ENCODE assay signal across 2 cellular contexts in the genomic region with DNA sequence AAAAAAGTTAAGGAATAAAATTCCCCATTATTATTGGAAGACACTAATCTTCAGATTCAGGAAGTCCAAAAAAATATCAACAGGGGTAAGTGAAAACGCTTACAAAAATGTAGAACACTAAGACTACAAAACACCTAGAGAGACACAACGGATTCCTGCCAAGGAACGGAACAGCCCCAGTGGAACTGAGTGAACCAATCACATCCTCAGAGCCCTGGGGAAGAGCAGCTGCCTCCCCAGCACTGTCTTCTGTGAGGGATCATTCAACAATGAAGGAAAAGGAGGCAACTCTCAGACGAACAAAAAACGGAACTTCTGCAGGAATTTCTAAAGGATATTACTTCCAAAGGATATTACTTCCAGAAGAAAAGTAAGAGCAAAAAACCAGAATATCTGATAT.
TF ChIP-seq lines count a peak whose summit lies in the region.

No MANE protein-coding gene starts in this region.

TF ChIP-seq in liver, 16 proteins besides CTCF, POLR2A, EP300 and RAD21:
- TF ChIP-seq, protein P1, sequence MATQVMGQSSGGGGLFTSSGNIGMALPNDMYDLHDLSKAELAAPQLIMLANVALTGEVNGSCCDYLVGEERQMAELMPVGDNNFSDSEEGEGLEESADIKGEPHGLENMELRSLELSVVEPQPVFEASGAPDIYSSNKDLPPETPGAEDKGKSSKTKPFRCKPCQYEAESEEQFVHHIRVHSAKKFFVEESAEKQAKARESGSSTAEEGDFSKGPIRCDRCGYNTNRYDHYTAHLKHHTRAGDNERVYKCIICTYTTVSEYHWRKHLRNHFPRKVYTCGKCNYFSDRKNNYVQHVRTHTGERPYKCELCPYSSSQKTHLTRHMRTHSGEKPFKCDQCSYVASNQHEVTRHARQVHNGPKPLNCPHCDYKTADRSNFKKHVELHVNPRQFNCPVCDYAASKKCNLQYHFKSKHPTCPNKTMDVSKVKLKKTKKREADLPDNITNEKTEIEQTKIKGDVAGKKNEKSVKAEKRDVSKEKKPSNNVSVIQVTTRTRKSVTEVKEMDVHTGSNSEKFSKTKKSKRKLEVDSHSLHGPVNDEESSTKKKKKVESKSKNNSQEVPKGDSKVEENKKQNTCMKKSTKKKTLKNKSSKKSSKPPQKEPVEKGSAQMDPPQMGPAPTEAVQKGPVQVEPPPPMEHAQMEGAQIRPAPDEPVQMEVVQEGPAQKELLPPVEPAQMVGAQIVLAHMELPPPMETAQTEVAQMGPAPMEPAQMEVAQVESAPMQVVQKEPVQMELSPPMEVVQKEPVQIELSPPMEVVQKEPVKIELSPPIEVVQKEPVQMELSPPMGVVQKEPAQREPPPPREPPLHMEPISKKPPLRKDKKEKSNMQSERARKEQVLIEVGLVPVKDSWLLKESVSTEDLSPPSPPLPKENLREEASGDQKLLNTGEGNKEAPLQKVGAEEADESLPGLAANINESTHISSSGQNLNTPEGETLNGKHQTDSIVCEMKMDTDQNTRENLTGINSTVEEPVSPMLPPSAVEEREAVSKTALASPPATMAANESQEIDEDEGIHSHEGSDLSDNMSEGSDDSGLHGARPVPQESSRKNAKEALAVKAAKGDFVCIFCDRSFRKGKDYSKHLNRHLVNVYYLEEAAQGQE (IDR thresholded peaks at IDR 0.05): no peak
- TF ChIP-seq SP1 (IDR thresholded peaks at IDR 0.05) (no peak), JUND (IDR thresholded peaks at IDR 0.05) (no peak), HNF4G (IDR thresholded peaks at IDR 0.05) (no peak), YY1 (IDR thresholded peaks at IDR 0.05) (no peak), GABPA (IDR thresholded peaks at IDR 0.05 in 1 of 2, conservative IDR thresholded peaks at IDR 0.05 in 1 of 2) (no peak), RXRA (IDR thresholded peaks at IDR 0.05) (no peak), HNF4A (conservative IDR thresholded peaks at IDR 0.05) (no peak), FOXA1 (IDR thresholded peaks at IDR 0.05) (no peak), FOXA2 (IDR thresholded peaks at IDR 0.05) (no peak), NR2F2 (IDR thresholded peaks at IDR 0.05) (no peak), EGR1 (IDR thresholded peaks at IDR 0.05; ENCODE audit: low read depth in 2 of 2) (no peak), TAF1 (conservative IDR thresholded peaks at IDR 0.05) (no peak)
- TF ChIP-seq, protein P2, sequence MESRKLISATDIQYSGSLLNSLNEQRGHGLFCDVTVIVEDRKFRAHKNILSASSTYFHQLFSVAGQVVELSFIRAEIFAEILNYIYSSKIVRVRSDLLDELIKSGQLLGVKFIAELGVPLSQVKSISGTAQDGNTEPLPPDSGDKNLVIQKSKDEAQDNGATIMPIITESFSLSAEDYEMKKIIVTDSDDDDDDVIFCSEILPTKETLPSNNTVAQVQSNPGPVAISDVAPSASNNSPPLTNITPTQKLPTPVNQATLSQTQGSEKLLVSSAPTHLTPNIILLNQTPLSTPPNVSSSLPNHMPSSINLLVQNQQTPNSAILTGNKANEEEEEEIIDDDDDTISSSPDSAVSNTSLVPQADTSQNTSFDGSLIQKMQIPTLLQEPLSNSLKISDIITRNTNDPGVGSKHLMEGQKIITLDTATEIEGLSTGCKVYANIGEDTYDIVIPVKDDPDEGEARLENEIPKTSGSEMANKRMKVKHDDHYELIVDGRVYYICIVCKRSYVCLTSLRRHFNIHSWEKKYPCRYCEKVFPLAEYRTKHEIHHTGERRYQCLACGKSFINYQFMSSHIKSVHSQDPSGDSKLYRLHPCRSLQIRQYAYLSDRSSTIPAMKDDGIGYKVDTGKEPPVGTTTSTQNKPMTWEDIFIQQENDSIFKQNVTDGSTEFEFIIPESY (IDR thresholded peaks at IDR 0.05): no peak
- TF ChIP-seq, protein P3, sequence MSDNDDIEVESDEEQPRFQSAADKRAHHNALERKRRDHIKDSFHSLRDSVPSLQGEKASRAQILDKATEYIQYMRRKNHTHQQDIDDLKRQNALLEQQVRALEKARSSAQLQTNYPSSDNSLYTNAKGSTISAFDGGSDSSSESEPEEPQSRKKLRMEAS (IDR thresholded peaks at IDR 0.05): no peak

TF ChIP-seq in HepG2, 621 proteins besides CTCF, POLR2A, EP300 and RAD21 (continued from another document):
- no peak for TF ChIP-seq RFXAP (CRISPR knock-in tag; IDR thresholded peaks at IDR 0.05; ENCODE audit: borderline replicate concordance)
